Comparison of ENCODE assay signal across 18 cellular contexts in the genomic region with DNA sequence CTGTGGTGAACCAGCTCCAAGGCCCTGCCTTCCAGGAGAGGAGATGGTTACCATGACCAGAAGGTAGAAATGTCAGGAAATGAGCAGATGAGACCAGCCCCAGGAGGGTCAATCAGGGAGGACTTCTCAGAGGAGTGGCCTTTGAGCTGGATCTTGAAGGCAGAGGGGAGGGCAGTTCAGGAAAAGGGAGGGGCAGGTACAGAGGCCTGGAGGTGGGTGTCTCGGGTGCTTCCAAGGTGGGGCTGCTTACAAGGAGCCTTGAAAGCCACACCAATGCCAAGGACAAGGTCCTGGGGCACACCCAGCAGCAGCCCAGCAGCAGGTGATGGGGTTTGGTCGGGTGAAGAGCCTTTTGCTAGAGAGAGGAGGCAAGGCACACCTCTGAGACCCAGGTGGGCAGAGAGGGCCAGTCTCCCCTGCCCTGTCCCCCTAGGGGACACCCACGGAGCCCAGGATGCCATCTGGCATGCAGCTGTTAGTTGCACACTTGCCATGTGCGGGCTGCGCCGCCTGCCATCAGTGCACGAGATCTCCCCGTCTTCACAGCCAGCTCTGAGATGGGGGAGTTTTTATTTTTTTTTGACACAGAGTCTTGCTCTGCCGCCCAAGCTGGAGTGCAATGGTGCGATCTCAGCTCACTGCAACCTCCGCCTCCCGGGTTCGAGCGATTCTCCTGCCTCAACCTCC. TPM values are rescaled to one million over a fixed set of nuclear protein-coding genes. Genes with fewer than 3 reads are reported as not detected.
DNase-seq lines count a peak whose midpoint lies in the region; TF ChIP-seq lines count a peak whose summit lies in the region.
"Had no signal": no experiment of that assay in that cellular context is flagged by ENCODE, and none has a peak within 500 bp of the region (broad histone marks: within the 10 kb centered on the region; RNA-seq: fewer than 3 reads in every experiment).

No MANE protein-coding gene starts in this region.

- H3K27me3 ChIP-seq in SK-N-SH (ENCODE audit: insufficient read depth) (no peaks in the 10 kb centered on the region), osteoblast (ENCODE audit: insufficient read depth, low read length) (no peaks in the 10 kb centered on the region), left ventricle myocardium inferior (ENCODE audit: low read depth) (no peaks in the 10 kb centered on the region)

- no peak overlapping the region for H3K27ac ChIP-seq in SK-N-SH (ENCODE audit: low read depth in 2 of 2, low read length in 1 of 2)
- no peak overlapping the region for H3K27ac ChIP-seq in osteoblast (ENCODE audit: low read depth, low read length)
- H3K27ac ChIP-seq in left ventricle myocardium inferior (replicated peaks), result no peak overlapping the region
- H3K27ac ChIP-seq: HL-60 had no signal

- POLR2A ChIA-PET in SK-N-SH (lab: Yijun Ruan, JAX), result interaction anchor here (1.2 kb wide), 1 partner anchor 18 kb away, joined by 4 read pairs; a partner anchor contains a TSS

- TF ChIP-seq RAD21 in SK-N-SH (IDR thresholded peaks at IDR 0.05; ENCODE audit: low read length), result no peak

- no peak for TF ChIP-seq CTCF in HFFc6 (IDR thresholded peaks at IDR 0.05)
- no peak for TF ChIP-seq CTCF in SK-N-SH (IDR thresholded peaks at IDR 0.05)
- TF ChIP-seq CTCF in osteoblast (IDR thresholded peaks at IDR 0.05; ENCODE audit: extremely low read depth, low read depth, low read length), result no peak
- TF ChIP-seq CTCF in left ventricle myocardium inferior (IDR thresholded peaks at IDR 0.05; ENCODE audit: borderline replicate concordance), result no peak

- peaks cover 0 to 4% of the 10 kb centered on the region in 2 experiments; a peak in 1 of 4 replicates for H3K4me1 ChIP-seq in SK-N-SH (ENCODE audit: control insufficient read depth in 1 of 2, insufficient read depth in 2 of 2, low read depth in 1 of 2, low read length in 1 of 2)
- peaks cover 3% of the 10 kb centered on the region for H3K4me1 ChIP-seq in osteoblast (ENCODE audit: insufficient read depth, low read length)
- no peaks in the 10 kb centered on the region for H3K4me1 ChIP-seq in left ventricle myocardium inferior
- H3K4me1 ChIP-seq: Caco-2 had no signal

- no peaks in the 10 kb centered on the region for H3F3A ChIP-seq in SK-N-SH (replicated peaks; ENCODE audit: insufficient read depth)

- H3K4me3 Mint-ChIP-seq in HFFc6, result no peak overlapping the region; the same call in 1 of the 2 replicates
- no peak overlapping the region for H3K4me3 Mint-ChIP-seq in dendritic cell treated with granulocyte-macrophage colony-stimulating factor and Interleukin-4, amounts not matched to agents 40 ng/mL and 50 ng/mL, for 4 days

- H3K4me2 ChIP-seq in SK-N-SH (no peak overlapping the region), osteoblast (ENCODE audit: insufficient read depth, low read length) (no peak overlapping the region)

- CTCF ChIA-PET in SK-N-SH (lab: Yijun Ruan, JAX), result interaction anchor here (0.7 to 3.3 kb wide), 4 partner anchors 11 to 330 kb away, joined by 4 to 14 read pairs (median 12); no protein-coding TSS in a partner anchor

- no peaks in the 10 kb centered on the region for H3K79me2 ChIP-seq in SK-N-SH (ENCODE audit: insufficient read depth)
- no peaks in the 10 kb centered on the region for H3K79me2 ChIP-seq in osteoblast (ENCODE audit: insufficient read depth, low read length)

- no peaks in the 10 kb centered on the region for H3K9me3 Mint-ChIP-seq in HFFc6
- no peaks in the 10 kb centered on the region for H3K9me3 Mint-ChIP-seq in dendritic cell treated with granulocyte-macrophage colony-stimulating factor and Interleukin-4, amounts not matched to agents 40 ng/mL and 50 ng/mL, for 4 days

- H3K36me3 ChIP-seq in SK-N-SH (replicated peaks in 1 of 2; ENCODE audit: control insufficient read depth in 1 of 2, insufficient read depth in 2 of 2, low read length in 1 of 2) (peaks cover 0 to 4% of the 10 kb centered on the region in 2 experiments), osteoblast (ENCODE audit: insufficient read depth, low read length) (peaks cover 23% of the 10 kb centered on the region), left ventricle myocardium inferior (peaks cover 34% of the 10 kb centered on the region)

- H2AFZ ChIP-seq in SK-N-SH (ENCODE audit: low read depth), result no peak overlapping the region
- H2AFZ ChIP-seq in osteoblast (ENCODE audit: low read length), result no peak overlapping the region

- H3K27me3 Mint-ChIP-seq in HFFc6 (ENCODE audit: insufficient read depth), result peaks cover 38% of the 10 kb centered on the region
- no peaks in the 10 kb centered on the region for H3K27me3 Mint-ChIP-seq in dendritic cell treated with granulocyte-macrophage colony-stimulating factor and Interleukin-4, amounts not matched to agents 40 ng/mL and 50 ng/mL, for 4 days

- no peaks in the 10 kb centered on the region for H3K9me2 ChIP-seq in SK-N-SH

- H3K9me3 ChIP-seq in SK-N-SH (no peaks in the 10 kb centered on the region), osteoblast (ENCODE audit: low read depth, low read length) (no peaks in the 10 kb centered on the region), left ventricle myocardium inferior (replicated peaks) (no peaks in the 10 kb centered on the region)
- H3K9me3 ChIP-seq: Caco-2 had no signal

- no peak overlapping the region for H3K4me3 ChIP-seq in SK-N-SH (ENCODE audit: low read depth in 2 of 2, low read length in 1 of 2)
- H3K4me3 ChIP-seq in osteoblast (ENCODE audit: insufficient read depth, low read length), result no peak overlapping the region
- no peak overlapping the region for H3K4me3 ChIP-seq in left ventricle myocardium inferior

- peak overlapping the region; percentile 52 for H3K27ac Mint-ChIP-seq in HFFc6
- peak overlapping the region; percentile 20 for H3K27ac Mint-ChIP-seq in dendritic cell treated with granulocyte-macrophage colony-stimulating factor and Interleukin-4, amounts not matched to agents 40 ng/mL and 50 ng/mL, for 4 days

- intact Hi-C loops in dendritic cell treated with granulocyte-macrophage colony-stimulating factor and Interleukin-4, amounts not matched to agents 40 ng/mL and 50 ng/mL, for 4 days (cut with micrococcal nuclease), result no loop called here
- intact Hi-C loops in left ventricle myocardium inferior (cut with micrococcal nuclease), result no loop called here

- TF ChIP-seq EP300 in SK-N-SH (IDR thresholded peaks at IDR 0.05; ENCODE audit: borderline replicate concordance in 1 of 2, low read depth in 1 of 2, low read length in 1 of 2), result no peak

- WGBS in SK-N-SH (ENCODE audit: low lambda C conversion rate), result 90% methylated on average over 11 of the region's 14 CpGs

- peaks cover 8% of the 10 kb centered on the region for H3K4me1 Mint-ChIP-seq in HFFc6 (ENCODE audit: low read depth)
- no peaks in the 10 kb centered on the region for H3K4me1 Mint-ChIP-seq in dendritic cell treated with granulocyte-macrophage colony-stimulating factor and Interleukin-4, amounts not matched to agents 40 ng/mL and 50 ng/mL, for 4 days (ENCODE audit: low read depth)

- H4K20me1 ChIP-seq in SK-N-SH (ENCODE audit: insufficient read depth) (no peaks in the 10 kb centered on the region), osteoblast (ENCODE audit: insufficient read depth, low read length) (peaks cover 14% of the 10 kb centered on the region)

- no peak overlapping the region for H3K9ac ChIP-seq in SK-N-SH

- DNase-seq in HFFc6 (no peak), SK-N-SH (peak; percentile 76), osteoblast (ENCODE audit: insufficient read length, low spot score, missing footprints) (peak; percentile 80), left ventricle myocardium inferior (no peak), kidney tubule cell (ENCODE audit: low spot score) (no peak)
- no peak for DNase-seq in stimulated activated CD4-positive, alpha-beta T cell treated with anti-CD3 and anti-CD28 coated beads, Interleukin-2, amount 100 ng/mL, for 48 hours
- DNase-seq: ACHN, AML-193, Caco-2, DMS153, EL, H7, KBM-7, NCI-H1417 treated with DMSO at 0.1 percent for 48 hours, NCI-H1930, NCI-H774 had no signal

- no peaks in the 10 kb centered on the region for H3K36me3 Mint-ChIP-seq in HFFc6 (ENCODE audit: low read depth)
- H3K36me3 Mint-ChIP-seq in dendritic cell treated with granulocyte-macrophage colony-stimulating factor and Interleukin-4, amounts not matched to agents 40 ng/mL and 50 ng/mL, for 4 days (ENCODE audit: low read depth), result peaks cover 84% of the 10 kb centered on the region

TF ChIP-seq in SK-N-SH, 30 proteins besides CTCF, POLR2A, EP300 and RAD21:
- TF ChIP-seq POLR2AphosphoS5 (IDR thresholded peaks at IDR 0.05; ENCODE audit: low read depth, low read length) (peak; percentile 19; the same call in 1 of the 2 replicates), JUND (IDR thresholded peaks at IDR 0.05) (no peak), TCF12 (IDR thresholded peaks at IDR 0.05) (no peak)
TF ChIP-seq in SK-N-SH: peak in this region for 1.

RNA-seq across cellular contexts. Expression of a gene that starts 18.5 kb away (rescaled TPM):
- total RNA-seq in HFFc6 (2021; fragmentation: NEBNext Ultra II Directional; extraction: Animal tissue kit (Norgen Biotek cat#: 25700)), result 10 to 100 TPM; 13.3 to 15.6 (median 14.2) TPM
- 16.9 and 19.1 TPM in 2 replicates for polyA plus RNA-seq in SK-N-SH (2012; rRNA removed)
- 6.0 and 11.3 TPM in 2 replicates for polyA plus RNA-seq in SK-N-SH (2012; cell fraction: cytosol; rRNA removed)
- 23.0 and 23.6 TPM in 2 replicates for polyA plus RNA-seq in SK-N-SH (2012; cell fraction: nucleus; rRNA removed)
- total RNA-seq in osteoblast (30.9 and 32.6 TPM in 2 replicates), left ventricle myocardium inferior (5.8 TPM)

RNA-seq across cellular contexts. Expression of a gene that starts 18.6 kb away (rescaled TPM):
- total RNA-seq in HFFc6 (2021; fragmentation: NEBNext Ultra II Directional; extraction: Animal tissue kit (Norgen Biotek cat#: 25700)), result 10 to 100 TPM; 62.8 to 74.2 (median 69.4) TPM
- polyA plus RNA-seq in SK-N-SH (2012; rRNA removed), result 36.8 and 40.7 TPM in 2 replicates
- 26.8 and 34.6 TPM in 2 replicates for polyA plus RNA-seq in SK-N-SH (2012; cell fraction: cytosol; rRNA removed)
- polyA plus RNA-seq in SK-N-SH (2012; cell fraction: nucleus; rRNA removed), result 25.4 and 31.4 TPM in 2 replicates
- 66.2 and 79.0 TPM in 2 replicates for total RNA-seq in osteoblast
- 43.7 TPM for total RNA-seq in left ventricle myocardium inferior

RNA-seq across cellular contexts. Expression of a gene that starts 42.0 kb away (rescaled TPM):
- total RNA-seq in HFFc6 (2021; fragmentation: NEBNext Ultra II Directional; extraction: Animal tissue kit (Norgen Biotek cat#: 25700)), result under 1 TPM in 5 of 6 experiments, not detected in 1; 0.12 to 0.46 (median 0.27) TPM
- polyA plus RNA-seq in SK-N-SH (2012; rRNA removed), result 0.38 and 0.54 TPM in 2 replicates
- 0.04 and 0.10 TPM in 2 replicates for polyA plus RNA-seq in SK-N-SH (2012; cell fraction: cytosol; rRNA removed)
- 3.8 and 6.8 TPM in 2 replicates for polyA plus RNA-seq in SK-N-SH (2012; cell fraction: nucleus; rRNA removed)
- total RNA-seq in osteoblast (0.72 and 1.2 TPM in 2 replicates), left ventricle myocardium inferior (0.14 TPM)

Comparison
In these comparisons a context has a peak if more than half of its experiments do, and no peak if none do; other contexts are left out.
1. DNase-seq: peak in SK-N-SH (single experiment) and osteoblast (single experiment); none in HFFc6 (single experiment), stimulated activated CD4-positive, alpha-beta T cell treated with anti-CD3 and anti-CD28 coated beads, Interleukin-2, amount 100 ng/mL, for 48 hours (0 of 2), left ventricle myocardium inferior (single experiment) and kidney tubule cell (single experiment).